In genomic region chr5:52853573-52854163, GRCh38 we compare ENCODE assay signal across 26 cellular contexts.
DNase-seq lines count a peak whose midpoint lies in the region; TF ChIP-seq lines count a peak whose summit lies in the region.
"Had no signal": no experiment of that assay in that cellular context is flagged by ENCODE, and none has a peak within 500 bp of the region (broad histone marks: within the 10 kb centered on the region; RNA-seq: fewer than 3 reads in every experiment).

No MANE protein-coding gene starts in this region.

- H3K27me3 ChIP-seq in muscle layer of colon (ENCODE audit: control insufficient read depth in 1 of 2, insufficient read depth in 2 of 2, low read length in 2 of 2) (no peaks in the 10 kb centered on the region), tibial artery (no peaks in the 10 kb centered on the region)
- H3K27me3 ChIP-seq: heart left ventricle, SJSA1, tibial nerve had no signal

- H3K9ac ChIP-seq in muscle layer of colon (ENCODE audit: low read length): no peak overlapping the region

- no peak for TF ChIP-seq CTCF in coronary artery (IDR thresholded peaks at IDR 0.05)
- TF ChIP-seq CTCF in tibial artery (IDR thresholded peaks at IDR 0.05): no peak

- no peaks in the 10 kb centered on the region for H3K9me3 ChIP-seq in muscle layer of colon (ENCODE audit: low read length)
- no peaks in the 10 kb centered on the region for H3K9me3 ChIP-seq in tibial artery
- H3K9me3 ChIP-seq: HAP-1, heart left ventricle, SJSA1, tibial nerve had no signal

- H3K4me1 ChIP-seq in muscle layer of colon (ENCODE audit: insufficient read depth, low read length) (peaks cover 37% of the 10 kb centered on the region), tibial artery (peaks cover 0 to 52% (median 6%) of the 10 kb centered on the region in 4 donors)
- H3K4me1 ChIP-seq: HAP-1 had no signal

- H3K27ac ChIP-seq in coronary artery (peak overlapping the region; percentile 43 to 55), muscle layer of colon (ENCODE audit: low read depth, low read length) (peak overlapping the region; percentile 70), tibial artery (peak overlapping the region; percentile 47 to 65)
- H3K27ac ChIP-seq: SJSA1 had no signal

- H3K4me3 ChIP-seq in coronary artery (no peak overlapping the region), muscle layer of colon (ENCODE audit: low read depth in 1 of 2, low read length in 2 of 2) (peak overlapping the region in 1 of 2 donors; percentile 12), tibial artery (no peak overlapping the region)
- H3K4me3 ChIP-seq: HAP-1, heart left ventricle, SJSA1, tibial nerve had no signal

- peak; percentile 45 for DNase-seq in GM04504 (ENCODE audit: low read depth)
- no peak for DNase-seq in coronary artery (ENCODE audit: low spot score)
- no peak for DNase-seq in tibial artery
- no peak for DNase-seq in SKM-1 treated with dmso at 0.1 percent for 144 hours (lab: John Stamatoyannopoulos, UW; ENCODE audit: unreplicated experiment)
- DNase-seq in C1 segment of cervical spinal cord (lab: John Stamatoyannopoulos, UW): no peak
- no peak for DNase-seq in DMS53 (lab: John Stamatoyannopoulos, UW)
- no peak for DNase-seq in NCI-H748 treated with DMSO at 0.1 percent for 48 hours (lab: John Stamatoyannopoulos, UW)
- DNase-seq: activated CD4-positive, alpha-beta T cell treated with anti-CD3 and anti-CD28 coated beads for 4 hours; activated naive CD4-positive, alpha-beta T cell; activated T-cell treated with anti-CD3 and anti-CD28 coated beads, Interleukin-2, amount 50 U/mL, for 24 hours; amygdala; DMS79 treated with DMSO at 0.1 percent for 48 hours; endodermal cell; heart left ventricle; mammary epithelial cell; naive thymus-derived CD4-positive, alpha-beta T cell; NCI-H1694 treated with DMSO at 0.1 percent for 48 hours; NCI-H2171 treated with DMSO at 0.1 percent for 48 hours; NCI-H526; stimulated activated CD4-positive, alpha-beta T cell treated with anti-CD3 and anti-CD28 coated beads, Interleukin-12 subunit alpha, Interleukin-12 subunit beta, amount 100 ng/mL, for 4 hours; stimulated activated CD4-positive, alpha-beta T cell treated with anti-CD3 and anti-CD28 coated beads, Interleukin-4, amount 100 ng/mL, for 24 hours; stimulated activated naive B cell treated with anti-CD40 and anti-IgM and Interleukin-4, amounts not matched to agents 10 μg/mL and 1 μg/mL and 100 μg/mL, for 72 hours had no signal

- no peaks in the 10 kb centered on the region for H3K36me3 ChIP-seq in muscle layer of colon (ENCODE audit: insufficient read depth, low read length)
- H3K36me3 ChIP-seq in tibial artery: peaks cover 0 to 10% (median 0%) of the 10 kb centered on the region in 3 donors
- H3K36me3 ChIP-seq: HAP-1, SJSA1, tibial nerve had no signal

- intact Hi-C loops in tibial artery (cut with DNase I; ENCODE audit: low total_unique reads): no loop called here
